Comparison of ENCODE assay signal across 2 cellular contexts in the genomic region with DNA sequence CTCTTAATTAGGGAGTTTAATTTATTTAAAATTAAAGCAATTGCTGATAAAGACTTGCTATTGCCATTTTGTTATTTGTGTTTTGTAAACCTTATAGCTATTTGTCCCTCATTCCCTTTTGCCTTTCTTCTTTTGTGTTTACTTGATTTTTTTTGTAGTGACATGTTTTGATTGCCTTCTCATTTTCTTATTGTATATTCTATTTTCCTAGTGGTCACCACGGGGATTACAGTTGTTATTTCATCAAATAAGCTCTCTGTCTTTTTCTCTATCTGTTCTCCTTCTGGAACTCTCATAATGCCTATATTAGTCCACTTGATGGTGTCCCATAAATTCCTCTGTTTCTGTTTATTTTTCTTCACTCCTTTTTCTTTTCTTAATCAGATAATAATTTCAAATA.
TF ChIP-seq lines count a peak whose summit lies in the region.

No MANE protein-coding gene starts in this region.

TF ChIP-seq in SK-N-SH, 30 proteins besides CTCF, POLR2A, EP300 and RAD21 (continued from another document):
- TF ChIP-seq, protein P1, sequence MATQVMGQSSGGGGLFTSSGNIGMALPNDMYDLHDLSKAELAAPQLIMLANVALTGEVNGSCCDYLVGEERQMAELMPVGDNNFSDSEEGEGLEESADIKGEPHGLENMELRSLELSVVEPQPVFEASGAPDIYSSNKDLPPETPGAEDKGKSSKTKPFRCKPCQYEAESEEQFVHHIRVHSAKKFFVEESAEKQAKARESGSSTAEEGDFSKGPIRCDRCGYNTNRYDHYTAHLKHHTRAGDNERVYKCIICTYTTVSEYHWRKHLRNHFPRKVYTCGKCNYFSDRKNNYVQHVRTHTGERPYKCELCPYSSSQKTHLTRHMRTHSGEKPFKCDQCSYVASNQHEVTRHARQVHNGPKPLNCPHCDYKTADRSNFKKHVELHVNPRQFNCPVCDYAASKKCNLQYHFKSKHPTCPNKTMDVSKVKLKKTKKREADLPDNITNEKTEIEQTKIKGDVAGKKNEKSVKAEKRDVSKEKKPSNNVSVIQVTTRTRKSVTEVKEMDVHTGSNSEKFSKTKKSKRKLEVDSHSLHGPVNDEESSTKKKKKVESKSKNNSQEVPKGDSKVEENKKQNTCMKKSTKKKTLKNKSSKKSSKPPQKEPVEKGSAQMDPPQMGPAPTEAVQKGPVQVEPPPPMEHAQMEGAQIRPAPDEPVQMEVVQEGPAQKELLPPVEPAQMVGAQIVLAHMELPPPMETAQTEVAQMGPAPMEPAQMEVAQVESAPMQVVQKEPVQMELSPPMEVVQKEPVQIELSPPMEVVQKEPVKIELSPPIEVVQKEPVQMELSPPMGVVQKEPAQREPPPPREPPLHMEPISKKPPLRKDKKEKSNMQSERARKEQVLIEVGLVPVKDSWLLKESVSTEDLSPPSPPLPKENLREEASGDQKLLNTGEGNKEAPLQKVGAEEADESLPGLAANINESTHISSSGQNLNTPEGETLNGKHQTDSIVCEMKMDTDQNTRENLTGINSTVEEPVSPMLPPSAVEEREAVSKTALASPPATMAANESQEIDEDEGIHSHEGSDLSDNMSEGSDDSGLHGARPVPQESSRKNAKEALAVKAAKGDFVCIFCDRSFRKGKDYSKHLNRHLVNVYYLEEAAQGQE (IDR thresholded peaks at IDR 0.05; ENCODE audit: low read depth, low read length), result no peak
- TF ChIP-seq RXRA (IDR thresholded peaks at IDR 0.05; ENCODE audit: borderline replicate concordance, low read depth) (no peak), GABPA (IDR thresholded peaks at IDR 0.05; ENCODE audit: low read depth) (no peak)
TF ChIP-seq in SK-N-SH: peak in this region for 0.

TF ChIP-seq in SK-N-SH treated with all-trans-retinoic acid at 6 μM for 48 hours, 23 proteins besides CTCF, POLR2A, EP300 and RAD21 (continued from another document):
- TF ChIP-seq ARNTL (CRISPR knock-in tag; IDR thresholded peaks at IDR 0.05; ENCODE audit: borderline replicate concordance, low read depth) (no peak), CSDC2 (CRISPR knock-in tag; IDR thresholded peaks at IDR 0.05) (no peak), OSR1 (CRISPR knock-in tag; IDR thresholded peaks at IDR 0.05) (no peak), ZNF565 (CRISPR knock-in tag; conservative IDR thresholded peaks at IDR 0.05; ENCODE audit: low read depth) (no peak), GLIS3 (CRISPR knock-in tag; IDR thresholded peaks at IDR 0.05) (no peak), ISL1 (CRISPR knock-in tag; IDR thresholded peaks at IDR 0.05) (no peak), ZNF70 (CRISPR knock-in tag; IDR thresholded peaks at IDR 0.05) (no peak), ZFP3 (CRISPR knock-in tag; IDR thresholded peaks at IDR 0.05) (no peak), RARB (CRISPR knock-in tag; IDR thresholded peaks at IDR 0.05) (no peak)
- TF ChIP-seq, protein P2, sequence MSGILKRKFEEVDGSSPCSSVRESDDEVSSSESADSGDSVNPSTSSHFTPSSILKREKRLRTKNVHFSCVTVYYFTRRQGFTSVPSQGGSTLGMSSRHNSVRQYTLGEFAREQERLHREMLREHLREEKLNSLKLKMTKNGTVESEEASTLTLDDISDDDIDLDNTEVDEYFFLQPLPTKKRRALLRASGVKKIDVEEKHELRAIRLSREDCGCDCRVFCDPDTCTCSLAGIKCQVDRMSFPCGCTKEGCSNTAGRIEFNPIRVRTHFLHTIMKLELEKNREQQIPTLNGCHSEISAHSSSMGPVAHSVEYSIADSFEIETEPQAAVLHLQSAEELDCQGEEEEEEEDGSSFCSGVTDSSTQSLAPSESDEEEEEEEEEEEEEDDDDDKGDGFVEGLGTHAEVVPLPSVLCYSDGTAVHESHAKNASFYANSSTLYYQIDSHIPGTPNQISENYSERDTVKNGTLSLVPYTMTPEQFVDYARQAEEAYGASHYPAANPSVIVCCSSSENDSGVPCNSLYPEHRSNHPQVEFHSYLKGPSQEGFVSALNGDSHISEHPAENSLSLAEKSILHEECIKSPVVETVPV (CRISPR knock-in tag; IDR thresholded peaks at IDR 0.05), result no peak
- TF ChIP-seq, protein P3, sequence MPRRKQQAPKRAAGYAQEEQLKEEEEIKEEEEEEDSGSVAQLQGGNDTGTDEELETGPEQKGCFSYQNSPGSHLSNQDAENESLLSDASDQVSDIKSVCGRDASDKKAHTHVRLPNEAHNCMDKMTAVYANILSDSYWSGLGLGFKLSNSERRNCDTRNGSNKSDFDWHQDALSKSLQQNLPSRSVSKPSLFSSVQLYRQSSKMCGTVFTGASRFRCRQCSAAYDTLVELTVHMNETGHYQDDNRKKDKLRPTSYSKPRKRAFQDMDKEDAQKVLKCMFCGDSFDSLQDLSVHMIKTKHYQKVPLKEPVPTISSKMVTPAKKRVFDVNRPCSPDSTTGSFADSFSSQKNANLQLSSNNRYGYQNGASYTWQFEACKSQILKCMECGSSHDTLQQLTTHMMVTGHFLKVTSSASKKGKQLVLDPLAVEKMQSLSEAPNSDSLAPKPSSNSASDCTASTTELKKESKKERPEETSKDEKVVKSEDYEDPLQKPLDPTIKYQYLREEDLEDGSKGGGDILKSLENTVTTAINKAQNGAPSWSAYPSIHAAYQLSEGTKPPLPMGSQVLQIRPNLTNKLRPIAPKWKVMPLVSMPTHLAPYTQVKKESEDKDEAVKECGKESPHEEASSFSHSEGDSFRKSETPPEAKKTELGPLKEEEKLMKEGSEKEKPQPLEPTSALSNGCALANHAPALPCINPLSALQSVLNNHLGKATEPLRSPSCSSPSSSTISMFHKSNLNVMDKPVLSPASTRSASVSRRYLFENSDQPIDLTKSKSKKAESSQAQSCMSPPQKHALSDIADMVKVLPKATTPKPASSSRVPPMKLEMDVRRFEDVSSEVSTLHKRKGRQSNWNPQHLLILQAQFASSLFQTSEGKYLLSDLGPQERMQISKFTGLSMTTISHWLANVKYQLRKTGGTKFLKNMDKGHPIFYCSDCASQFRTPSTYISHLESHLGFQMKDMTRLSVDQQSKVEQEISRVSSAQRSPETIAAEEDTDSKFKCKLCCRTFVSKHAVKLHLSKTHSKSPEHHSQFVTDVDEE (CRISPR knock-in tag; IDR thresholded peaks at IDR 0.05), result no peak
